Comparison of ENCODE assay signal across 35 cellular contexts in genomic region chrX:55143621-55144020, GRCh38. TPM values are rescaled to one million over a fixed set of nuclear protein-coding genes. Genes with fewer than 3 reads are reported as not detected.
DNase-seq lines count a peak whose midpoint lies in the region; ATAC-seq and TF ChIP-seq lines count a peak whose summit lies in the region.
"Had no signal": no experiment of that assay in that cellular context is flagged by ENCODE, and none has a peak within 500 bp of the region (broad histone marks: within the 10 kb centered on the region; RNA-seq: fewer than 3 reads in every experiment).

No MANE protein-coding gene starts in this region.

- no peak overlapping the region for H3K18ac ChIP-seq in mesenchymal stem cell (ENCODE audit: low read depth in 1 of 2, low read length in 2 of 2)

- H3K27ac ChIP-seq in cardiac muscle cell (peak overlapping the region; percentile 87), mesenchymal stem cell (ENCODE audit: low read length, poor library complexity, severe bottlenecking) (peak overlapping the region; percentile 86)
- H3K27ac ChIP-seq: heart left ventricle, lower lobe of right lung, ovary, SJCRH30, skin epidermis, suprapubic skin had no signal

- H3K4me3 ChIP-seq in cardiac muscle cell (no peak overlapping the region), mesenchymal stem cell (ENCODE audit: insufficient read depth in 1 of 2, low read depth in 1 of 2, low read length in 2 of 2) (no peak overlapping the region)
- H3K4me3 ChIP-seq: heart left ventricle, lower lobe of right lung, ovary, SJCRH30, skin epidermis, suprapubic skin had no signal

- no peak overlapping the region for H2BK12ac ChIP-seq in mesenchymal stem cell (ENCODE audit: low read length in 2 of 2)

- H3K4me2 ChIP-seq in mesenchymal stem cell (ENCODE audit: low read length, poor library complexity, severe bottlenecking) = no peak overlapping the region

- H3K4me1 Mint-ChIP-seq in chondrocyte (ENCODE audit: low read depth) (peaks cover 12% of the 10 kb centered on the region), type B pancreatic cell (ENCODE audit: unreplicated experiment) (no peaks in the 10 kb centered on the region)
- H3K4me1 Mint-ChIP-seq: activated CD4-positive, alpha-beta T cell treated with anti-CD3 and anti-CD28 coated beads, Interleukin-2, amount 10 ng/mL, durations not matched to agents 24 days and 14 days; activated naive CD4-positive, alpha-beta T cell treated with anti-CD3 and anti-CD28 coated beads, Interleukin-2, amount 50 U/mL, for 24 hours had no signal

- no peak overlapping the region for H3K4ac ChIP-seq in mesenchymal stem cell (ENCODE audit: low read depth in 1 of 2, low read length in 2 of 2)

- H4K91ac ChIP-seq in mesenchymal stem cell (ENCODE audit: low read length) = no peak overlapping the region

- H3K36me3 Mint-ChIP-seq in chondrocyte (ENCODE audit: low read depth) = peaks cover 2% of the 10 kb centered on the region
- no peaks in the 10 kb centered on the region for H3K36me3 Mint-ChIP-seq in type B pancreatic cell
- H3K36me3 Mint-ChIP-seq: activated naive CD4-positive, alpha-beta T cell treated with anti-CD3 and anti-CD28 coated beads, Interleukin-2, amount 50 U/mL, for 24 hours; natural killer cell treated with Interleukin-12 subunit alpha and Interleukin-12 subunit beta and Interleukin-15 and Interleukin-18, amount 100 ng/mL, for 72 hours had no signal

- H2BK120ac ChIP-seq in mesenchymal stem cell (ENCODE audit: low read depth, low read length) = no peak overlapping the region

- no peak overlapping the region for H4K8ac ChIP-seq in mesenchymal stem cell (ENCODE audit: low read length)

- no peaks in the 10 kb centered on the region for H3K9me3 ChIP-seq in cardiac muscle cell (ENCODE audit: low read depth)
- H3K9me3 ChIP-seq in mesenchymal stem cell (ENCODE audit: control insufficient read depth, low read length) = no peaks in the 10 kb centered on the region
- H3K9me3 ChIP-seq: heart left ventricle, lower lobe of right lung, ovary, SJCRH30, suprapubic skin had no signal

- no peak overlapping the region for H2BK5ac ChIP-seq in mesenchymal stem cell (ENCODE audit: low read depth, low read length, poor library complexity, severe bottlenecking)

- intact Hi-C loops in Right ventricle myocardium inferior (cut with DNase I) = no loop called here

- DNase-seq in cardiac muscle cell (ENCODE audit: low read depth in 1 of 2, low spot score in 1 of 2) = no peak
- no peak for DNase-seq in Right ventricle myocardium inferior (ENCODE audit: missing footprints)
- DNase-seq in chondrocyte (ENCODE audit: low spot score) = no peak
- DNase-seq in mesenchymal stem cell = no peak
- DNase-seq in type B pancreatic cell (ENCODE audit: extremely low spot score, unreplicated experiment) = no peak
- DNase-seq in NCI-H1436 treated with DMSO at 0.1 percent for 48 hours (lab: John Stamatoyannopoulos, UW) = no peak
- no peak for DNase-seq in GM20000 (ENCODE audit: low spot score)
- DNase-seq: activated CD4-positive, alpha-beta T cell treated with anti-CD3 and anti-CD28 coated beads, Interleukin-2, amount 10 ng/mL, durations not matched to agents 24 days and 14 days; activated CD8-positive, alpha-beta memory T cell treated with anti-CD3 and anti-CD28 coated beads for 24 hours; activated T-cell treated with anti-CD3 and anti-CD28 coated beads for 4 hours; amygdala; effector memory CD8-positive, alpha-beta T cell; heart left ventricle; lower lobe of right lung; MM.1S; NCI-H1105 treated with DMSO at 0.1 percent for 48 hours; NCI-H1930; NCI-H2171 treated with DMSO at 0.1 percent for 48 hours; NCI-H510A treated with DMSO at 0.1 percent for 48 hours; ovary; retina; SJCRH30; stimulated activated naive CD4-positive, alpha-beta T cell had no signal

- no peak overlapping the region for H3K9ac ChIP-seq in mesenchymal stem cell (ENCODE audit: low read length)

- no peak overlapping the region for H2BK15ac ChIP-seq in mesenchymal stem cell (ENCODE audit: low read depth, poor library complexity, severe bottlenecking)

- no peak overlapping the region for H2AK5ac ChIP-seq in mesenchymal stem cell (ENCODE audit: low read length, severe bottlenecking)

- ATAC-seq in Right ventricle myocardium inferior (no peak), GM18870 (IDR thresholded peaks at IDR 0.05; ENCODE audit: unreplicated experiment) (no peak)
- ATAC-seq: effector memory CD8-positive, alpha-beta T cell; heart left ventricle; lower lobe of right lung; natural killer cell treated with Interleukin-12 subunit alpha and Interleukin-12 subunit beta and Interleukin-15 and Interleukin-18, amount 100 ng/mL, for 72 hours; WTC11 had no signal

- 0% methylated on average over 1 of the region's 2 CpGs for WGBS in mesenchymal stem cell

- no peaks in the 10 kb centered on the region for H3K27me3 ChIP-seq in cardiac muscle cell
- H3K27me3 ChIP-seq in mesenchymal stem cell (ENCODE audit: control insufficient read depth in 1 of 2, insufficient read depth in 1 of 2, low read length in 2 of 2) = no peaks in the 10 kb centered on the region
- H3K27me3 ChIP-seq: ovary, SJCRH30, suprapubic skin had no signal

- H3K4me3 Mint-ChIP-seq in chondrocyte (ENCODE audit: unreplicated experiment) (no peak overlapping the region), type B pancreatic cell (no peak overlapping the region)
- H3K4me3 Mint-ChIP-seq: activated CD4-positive, alpha-beta T cell treated with anti-CD3 and anti-CD28 coated beads, Interleukin-2, amount 10 ng/mL, durations not matched to agents 24 days and 14 days; activated naive CD4-positive, alpha-beta T cell treated with anti-CD3 and anti-CD28 coated beads, Interleukin-2, amount 50 U/mL, for 24 hours; effector memory CD8-positive, alpha-beta T cell; natural killer cell treated with Interleukin-12 subunit alpha and Interleukin-12 subunit beta and Interleukin-15 and Interleukin-18, amount 100 ng/mL, for 72 hours; WTC11 had no signal

- H3K9me3 Mint-ChIP-seq in chondrocyte (ENCODE audit: low read depth) (peaks cover 5% of the 10 kb centered on the region), type B pancreatic cell (no peaks in the 10 kb centered on the region)
- H3K9me3 Mint-ChIP-seq: activated CD4-positive, alpha-beta T cell treated with anti-CD3 and anti-CD28 coated beads, Interleukin-2, amount 10 ng/mL, durations not matched to agents 24 days and 14 days; activated naive CD4-positive, alpha-beta T cell treated with anti-CD3 and anti-CD28 coated beads, Interleukin-2, amount 50 U/mL, for 24 hours; activated T-helper 2 cell treated with anti-CD3 and anti-CD28 coated beads, Interferon-gamma antibody, Interleukin-2, Interleukin-4, amounts not matched to agents 10 μg/mL and 5 μg/mL and 100 μg/mL, durations not matched to agents 14 hours and 24 hours and 36 hours; effector memory CD8-positive, alpha-beta T cell; natural killer cell treated with Interleukin-12 subunit alpha and Interleukin-12 subunit beta and Interleukin-15 and Interleukin-18, amount 100 ng/mL, for 72 hours had no signal

- H3K36me3 ChIP-seq in cardiac muscle cell (no peaks in the 10 kb centered on the region), mesenchymal stem cell (ENCODE audit: control insufficient read depth in 1 of 2, insufficient read depth in 2 of 2, low read depth in 1 of 2, low read length in 2 of 2) (peaks cover 0 to 4% of the 10 kb centered on the region in 2 experiments)
- H3K36me3 ChIP-seq: lower lobe of right lung, ovary, SJCRH30, suprapubic skin had no signal

- H3K14ac ChIP-seq in mesenchymal stem cell (ENCODE audit: low read length in 2 of 2) = no peak overlapping the region

- no peak overlapping the region for H2AFZ ChIP-seq in mesenchymal stem cell (ENCODE audit: low read depth, low read length)

- H3K27ac Mint-ChIP-seq in chondrocyte (ENCODE audit: unreplicated experiment) = peak overlapping the region; percentile 9
- H3K27ac Mint-ChIP-seq in type B pancreatic cell = peak overlapping the region; percentile 32
- H3K27ac Mint-ChIP-seq: activated CD4-positive, alpha-beta T cell treated with anti-CD3 and anti-CD28 coated beads, Interleukin-2, amount 10 ng/mL, durations not matched to agents 24 days and 14 days; activated T-helper 2 cell treated with anti-CD3 and anti-CD28 coated beads, Interferon-gamma antibody, Interleukin-2, Interleukin-4, amounts not matched to agents 10 μg/mL and 5 μg/mL and 100 μg/mL, durations not matched to agents 14 hours and 24 hours and 36 hours; effector memory CD8-positive, alpha-beta T cell; natural killer cell treated with Interleukin-12 subunit alpha and Interleukin-12 subunit beta and Interleukin-15 and Interleukin-18, amount 100 ng/mL, for 72 hours had no signal

- peaks cover 17% of the 10 kb centered on the region for H3K4me1 ChIP-seq in cardiac muscle cell (ENCODE audit: low read depth)
- H3K4me1 ChIP-seq in mesenchymal stem cell (ENCODE audit: control insufficient read depth, insufficient read depth, low read depth, low read length) = no peaks in the 10 kb centered on the region
- H3K4me1 ChIP-seq: lower lobe of right lung, SJCRH30, suprapubic skin had no signal

- TF ChIP-seq CTCF in cardiac muscle cell (IDR thresholded peaks at IDR 0.05; ENCODE audit: low read depth, low read length) (no peak), chondrocyte (IDR thresholded peaks at IDR 0.05) (no peak), type B pancreatic cell (conservative IDR thresholded peaks at IDR 0.05) (no peak), GM20000 (IDR thresholded peaks at IDR 0.05; ENCODE audit: extremely low read depth, missing control alignments) (no peak)

- no peaks in the 10 kb centered on the region for H3K79me1 ChIP-seq in mesenchymal stem cell (replicated peaks; ENCODE audit: low read length, poor library complexity, severe bottlenecking)

- no peak overlapping the region for H3K23ac ChIP-seq in mesenchymal stem cell (ENCODE audit: low read length in 2 of 2)

- H3K27me3 Mint-ChIP-seq in chondrocyte (ENCODE audit: low read depth) (no peaks in the 10 kb centered on the region), type B pancreatic cell (no peaks in the 10 kb centered on the region)
- H3K27me3 Mint-ChIP-seq: activated CD4-positive, alpha-beta T cell treated with anti-CD3 and anti-CD28 coated beads, Interleukin-2, amount 10 ng/mL, durations not matched to agents 24 days and 14 days; activated naive CD4-positive, alpha-beta T cell treated with anti-CD3 and anti-CD28 coated beads, Interleukin-2, amount 50 U/mL, for 24 hours; effector memory CD8-positive, alpha-beta T cell had no signal

RNA-seq across cellular contexts. Expression of gene PAGE2, which starts 54.8 kb away (rescaled TPM):
- total RNA-seq in cardiac muscle cell = not detected in 2 replicates
- not detected in 2 replicates for polyA plus RNA-seq in cardiac muscle cell
- not detected for total RNA-seq in Right ventricle myocardium inferior
- not detected in 3 replicates for total RNA-seq in chondrocyte
- not detected for polyA plus RNA-seq in mesenchymal stem cell (2013, experiment 1 of 2)
- polyA plus RNA-seq in mesenchymal stem cell (2013, experiment 2 of 2) = not detected
- total RNA-seq in type B pancreatic cell (ENCODE audit: low replicate concordance) = not detected in 2 replicates
- total RNA-seq: A172; activated CD4-positive, alpha-beta T cell treated with anti-CD3 and anti-CD28 coated beads, Interleukin-2, amount 10 ng/mL, durations not matched to agents 24 days and 14 days; activated T-helper 2 cell treated with anti-CD3 and anti-CD28 coated beads, Interferon-gamma antibody, Interleukin-2, Interleukin-4, amounts not matched to agents 10 μg/mL and 5 μg/mL and 100 μg/mL, durations not matched to agents 14 hours and 24 hours and 36 hours; cardiac septum; heart left ventricle; kidney epithelial cell; lower lobe of right lung; mucosa of gallbladder; natural killer cell treated with Interleukin-12 subunit alpha and Interleukin-12 subunit beta and Interleukin-15 and Interleukin-18, amount 100 ng/mL, for 72 hours; ovary; SJCRH30; suprapubic skin; WTC11 had no signal
- polyA plus RNA-seq: esophagus, heart left ventricle, ovary had no signal
